Comparison of ENCODE assay signal across 1 cellular context in the genomic region with DNA sequence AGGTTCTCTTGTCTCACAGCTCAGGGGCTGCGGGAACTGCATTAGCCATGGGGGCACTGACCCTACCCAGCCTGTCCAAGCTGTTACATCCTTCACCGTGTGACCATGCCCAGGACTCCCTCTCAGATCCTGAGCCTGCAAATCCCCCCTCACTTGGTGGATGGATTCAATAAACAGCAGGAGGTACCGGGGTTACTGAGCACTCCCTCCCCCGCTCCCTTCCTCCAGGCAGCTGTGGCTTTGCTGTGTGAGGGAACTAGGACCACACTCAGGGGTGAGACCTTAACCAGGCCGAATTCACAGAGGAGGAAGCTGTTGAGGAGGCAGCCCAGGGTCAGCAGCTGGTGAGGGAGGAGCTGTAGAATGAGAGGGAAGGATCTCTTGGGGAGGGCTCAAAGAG.
TF ChIP-seq lines count a peak whose summit lies in the region.

No MANE protein-coding gene starts in this region.

TF ChIP-seq in HepG2, 621 proteins besides CTCF, POLR2A, EP300 and RAD21:
- no peak for TF ChIP-seq AKAP8 (CRISPR knock-in tag; IDR thresholded peaks at IDR 0.05)
- TF ChIP-seq, protein P1, sequence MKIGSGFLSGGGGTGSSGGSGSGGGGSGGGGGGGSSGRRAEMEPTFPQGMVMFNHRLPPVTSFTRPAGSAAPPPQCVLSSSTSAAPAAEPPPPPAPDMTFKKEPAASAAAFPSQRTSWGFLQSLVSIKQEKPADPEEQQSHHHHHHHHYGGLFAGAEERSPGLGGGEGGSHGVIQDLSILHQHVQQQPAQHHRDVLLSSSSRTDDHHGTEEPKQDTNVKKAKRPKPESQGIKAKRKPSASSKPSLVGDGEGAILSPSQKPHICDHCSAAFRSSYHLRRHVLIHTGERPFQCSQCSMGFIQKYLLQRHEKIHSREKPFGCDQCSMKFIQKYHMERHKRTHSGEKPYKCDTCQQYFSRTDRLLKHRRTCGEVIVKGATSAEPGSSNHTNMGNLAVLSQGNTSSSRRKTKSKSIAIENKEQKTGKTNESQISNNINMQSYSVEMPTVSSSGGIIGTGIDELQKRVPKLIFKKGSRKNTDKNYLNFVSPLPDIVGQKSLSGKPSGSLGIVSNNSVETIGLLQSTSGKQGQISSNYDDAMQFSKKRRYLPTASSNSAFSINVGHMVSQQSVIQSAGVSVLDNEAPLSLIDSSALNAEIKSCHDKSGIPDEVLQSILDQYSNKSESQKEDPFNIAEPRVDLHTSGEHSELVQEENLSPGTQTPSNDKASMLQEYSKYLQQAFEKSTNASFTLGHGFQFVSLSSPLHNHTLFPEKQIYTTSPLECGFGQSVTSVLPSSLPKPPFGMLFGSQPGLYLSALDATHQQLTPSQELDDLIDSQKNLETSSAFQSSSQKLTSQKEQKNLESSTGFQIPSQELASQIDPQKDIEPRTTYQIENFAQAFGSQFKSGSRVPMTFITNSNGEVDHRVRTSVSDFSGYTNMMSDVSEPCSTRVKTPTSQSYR (CRISPR knock-in tag; IDR thresholded peaks at IDR 0.05; ENCODE audit: borderline replicate concordance) = 0 out of 2 replicates have a peak, but pooled peaks have one; percentile 10
- TF ChIP-seq SYNCRIP (IDR thresholded peaks at IDR 0.05; ENCODE audit: insufficient read depth, low read depth, low read length) = no peak
- TF ChIP-seq, protein P2, sequence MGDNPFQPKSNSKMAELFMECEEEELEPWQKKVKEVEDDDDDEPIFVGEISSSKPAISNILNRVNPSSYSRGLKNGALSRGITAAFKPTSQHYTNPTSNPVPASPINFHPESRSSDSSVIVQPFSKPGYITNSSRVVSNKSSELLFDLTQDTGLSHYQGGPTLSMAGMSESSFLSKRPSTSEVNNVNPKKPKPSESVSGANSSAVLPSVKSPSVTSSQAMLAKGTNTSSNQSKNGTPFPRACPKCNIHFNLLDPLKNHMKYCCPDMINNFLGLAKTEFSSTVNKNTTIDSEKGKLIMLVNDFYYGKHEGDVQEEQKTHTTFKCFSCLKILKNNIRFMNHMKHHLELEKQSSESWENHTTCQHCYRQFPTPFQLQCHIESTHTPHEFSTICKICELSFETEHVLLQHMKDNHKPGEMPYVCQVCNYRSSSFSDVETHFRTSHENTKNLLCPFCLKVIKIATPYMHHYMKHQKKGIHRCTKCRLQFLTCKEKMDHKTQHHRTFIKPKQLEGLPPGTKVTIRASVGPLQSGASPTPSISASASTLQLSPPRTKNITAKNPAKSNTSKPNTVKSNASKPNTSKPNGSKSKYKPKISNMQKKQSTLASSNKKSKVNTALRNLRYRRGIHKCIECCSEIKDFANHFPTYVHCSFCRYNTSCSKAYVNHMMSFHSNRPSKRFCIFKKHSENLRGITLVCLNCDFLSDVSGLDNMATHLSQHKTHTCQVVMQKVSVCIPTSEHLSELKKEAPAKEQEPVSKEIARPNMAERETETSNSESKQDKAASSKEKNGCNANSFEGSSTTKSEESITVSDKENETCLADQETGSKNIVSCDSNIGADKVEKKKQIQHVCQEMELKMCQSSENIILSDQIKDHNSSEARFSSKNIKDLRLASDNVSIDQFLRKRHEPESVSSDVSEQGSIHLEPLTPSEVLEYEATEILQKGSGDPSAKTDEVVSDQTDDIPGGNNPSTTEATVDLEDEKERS (CRISPR knock-in tag; IDR thresholded peaks at IDR 0.05) = no peak
- TF ChIP-seq, protein P3, sequence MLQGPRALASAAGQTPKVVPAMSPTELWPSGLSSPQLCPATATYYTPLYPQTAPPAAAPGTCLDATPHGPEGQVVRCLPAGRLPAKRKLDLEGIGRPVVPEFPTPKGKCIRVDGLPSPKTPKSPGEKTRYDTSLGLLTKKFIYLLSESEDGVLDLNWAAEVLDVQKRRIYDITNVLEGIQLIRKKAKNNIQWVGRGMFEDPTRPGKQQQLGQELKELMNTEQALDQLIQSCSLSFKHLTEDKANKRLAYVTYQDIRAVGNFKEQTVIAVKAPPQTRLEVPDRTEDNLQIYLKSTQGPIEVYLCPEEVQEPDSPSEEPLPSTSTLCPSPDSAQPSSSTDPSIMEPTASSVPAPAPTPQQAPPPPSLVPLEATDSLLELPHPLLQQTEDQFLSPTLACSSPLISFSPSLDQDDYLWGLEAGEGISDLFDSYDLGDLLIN (CRISPR knock-in tag; IDR thresholded peaks at IDR 0.05; ENCODE audit: borderline replicate concordance) = no peak
TF ChIP-seq in HepG2: peak in this region for 1.
